ENCODE assay signal across 16 cellular contexts in the genomic region with DNA sequence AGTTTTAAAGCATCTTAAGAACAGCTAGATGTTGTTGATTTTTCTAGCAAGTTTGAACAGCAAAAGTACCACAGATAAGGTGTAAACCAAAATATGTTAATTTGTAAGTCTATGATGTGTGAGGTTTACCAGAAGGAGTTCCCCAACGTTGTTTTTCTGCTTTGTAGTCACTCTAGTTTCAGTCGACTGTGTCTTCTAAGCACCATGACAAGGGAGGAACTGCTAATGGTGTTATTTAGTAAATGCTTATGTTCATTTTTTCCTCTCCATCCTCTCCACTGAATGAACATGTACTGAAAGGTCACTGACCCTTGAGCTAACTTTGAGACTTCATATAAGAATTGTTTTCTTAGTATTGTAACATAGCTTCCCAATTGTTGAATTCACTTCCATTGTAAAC. TPM values are rescaled to one million over a fixed set of nuclear protein-coding genes. Genes with fewer than 3 reads are reported as not detected.
DNase-seq lines count a peak whose midpoint lies in the region; ATAC-seq, FAIRE-seq and TF ChIP-seq lines count a peak whose summit lies in the region.
"Had no signal": no experiment of that assay in that cellular context is flagged by ENCODE, and none has a peak within 500 bp of the region (broad histone marks: within the 10 kb centered on the region; RNA-seq: fewer than 3 reads in every experiment).

No MANE protein-coding gene starts in this region.

- DNase-seq in D721Med (ENCODE audit: insufficient read length, low spot score) (no peak), NOMO-1 (lab: John Stamatoyannopoulos, UW; ENCODE audit: unreplicated experiment in 2 of 2) (no peak), tibial artery (no peak), SJCRH30 (no peak), NCI-H82 treated with DMSO at 0.1 percent for 48 hours (lab: John Stamatoyannopoulos, UW; ENCODE audit: unreplicated experiment) (no peak)
- DNase-seq: activated CD4-positive, alpha-beta memory T cell treated with anti-CD3 and anti-CD28 coated beads for 36 hours; foreskin melanocyte; NCI-H146; NCI-H748 treated with DMSO at 0.1 percent for 48 hours had no signal

- no peaks in the 10 kb centered on the region for H3K27me3 ChIP-seq in tibial artery
- no peaks in the 10 kb centered on the region for H3K27me3 ChIP-seq in SJCRH30

- H3K9me3 ChIP-seq in tibial artery, result no peaks in the 10 kb centered on the region
- no peaks in the 10 kb centered on the region for H3K9me3 ChIP-seq in SJCRH30 (replicated peaks)

- H3K36me3 Mint-ChIP-seq in T-helper 1 cell treated with Interleukin-12 subunit alpha and Interleukin-12 subunit beta and Interleukin-4 antibody, amounts not matched to agents 30 μg/mL and 1 μg/mL, for 36 hours (ENCODE audit: low read depth), result peaks cover 3% of the 10 kb centered on the region
- H3K36me3 Mint-ChIP-seq: activated CD4-positive, alpha-beta memory T cell treated with anti-CD3 and anti-CD28 coated beads for 36 hours had no signal

- no peaks in the 10 kb centered on the region for H3K9me3 Mint-ChIP-seq in T-helper 1 cell treated with Interleukin-12 subunit alpha and Interleukin-12 subunit beta and Interleukin-4 antibody, amounts not matched to agents 30 μg/mL and 1 μg/mL, for 36 hours
- H3K9me3 Mint-ChIP-seq: activated CD4-positive, alpha-beta memory T cell treated with anti-CD3 and anti-CD28 coated beads for 36 hours; neural crest cell had no signal

- H3K36me3 ChIP-seq in tibial artery (no peaks in the 10 kb centered on the region), SJCRH30 (no peaks in the 10 kb centered on the region)

- no peak overlapping the region for H3K4me3 Mint-ChIP-seq in T-helper 1 cell treated with Interleukin-12 subunit alpha and Interleukin-12 subunit beta and Interleukin-4 antibody, amounts not matched to agents 30 μg/mL and 1 μg/mL, for 36 hours
- H3K4me3 Mint-ChIP-seq: activated CD4-positive, alpha-beta memory T cell treated with anti-CD3 and anti-CD28 coated beads for 36 hours; neural crest cell had no signal

- H3K4me1 ChIP-seq in tibial artery (no peaks in the 10 kb centered on the region), SJCRH30 (no peaks in the 10 kb centered on the region)

- H3K27ac Mint-ChIP-seq in T-helper 1 cell treated with Interleukin-12 subunit alpha and Interleukin-12 subunit beta and Interleukin-4 antibody, amounts not matched to agents 30 μg/mL and 1 μg/mL, for 36 hours, result peak overlapping the region; percentile 56
- H3K27ac Mint-ChIP-seq: activated CD4-positive, alpha-beta memory T cell treated with anti-CD3 and anti-CD28 coated beads for 36 hours had no signal

- no peak overlapping the region for H3K4me3 ChIP-seq in tibial artery
- no peak overlapping the region for H3K4me3 ChIP-seq in SJCRH30

- peak; percentile 42 for ATAC-seq in GM18909 (IDR thresholded peaks at IDR 0.05; ENCODE audit: poor library complexity, unreplicated experiment)
- peak; percentile 60 for ATAC-seq in HG02884 (IDR thresholded peaks at IDR 0.05; ENCODE audit: unreplicated experiment)
- ATAC-seq: HCT116 had no signal

- intact Hi-C loops in tibial artery (cut with DNase I; ENCODE audit: low total_unique reads), result no loop called here

- FAIRE-seq in D721Med (lab: Jason Lieb, UNC), result peak; percentile 32
- FAIRE-seq: HTR-8/SVneo had no signal

- no peaks in the 10 kb centered on the region for H3K27me3 Mint-ChIP-seq in T-helper 1 cell treated with Interleukin-12 subunit alpha and Interleukin-12 subunit beta and Interleukin-4 antibody, amounts not matched to agents 30 μg/mL and 1 μg/mL, for 36 hours (ENCODE audit: low read depth)
- H3K27me3 Mint-ChIP-seq: activated CD4-positive, alpha-beta memory T cell treated with anti-CD3 and anti-CD28 coated beads for 36 hours had no signal

- H3K27ac ChIP-seq in tibial artery, result no peak overlapping the region
- no peak overlapping the region for H3K27ac ChIP-seq in SJCRH30

- TF ChIP-seq CTCF in D721Med (IDR thresholded peaks at IDR 0.05; ENCODE audit: insufficient read depth, missing control alignments) (no peak), tibial artery (IDR thresholded peaks at IDR 0.05) (no peak)

- H3K4me1 Mint-ChIP-seq in T-helper 1 cell treated with Interleukin-12 subunit alpha and Interleukin-12 subunit beta and Interleukin-4 antibody, amounts not matched to agents 30 μg/mL and 1 μg/mL, for 36 hours (ENCODE audit: low read depth), result peaks cover 7% of the 10 kb centered on the region
- H3K4me1 Mint-ChIP-seq: neural crest cell had no signal

RNA-seq across cellular contexts. Expression of a gene that starts 3.0 kb away (rescaled TPM):
- 0.05 and 1.1 TPM in 2 replicates for total RNA-seq in SJCRH30 (2014; rRNA removed; shearing (Covaris generic))
- total RNA-seq: kidney epithelial cell had no signal

RNA-seq across cellular contexts. Expression of a gene that starts 12.1 kb away (rescaled TPM):
- 30.2 and 35.2 TPM in 2 replicates for total RNA-seq in SJCRH30 (2014; rRNA removed; shearing (Covaris generic))
